1 cellular context compared by ENCODE assay signal in genomic region chr2:169827272-169828140, GRCh38.
TF ChIP-seq lines count a peak whose summit lies in the region.

TSS of gene UBR3 (plus strand) at chr2:169827454. CDS start at chr2:169827508, 54 bp downstream.

TF ChIP-seq in HepG2, 621 proteins besides CTCF, POLR2A, EP300 and RAD21 (continued from another document and continues in another):
- TF ChIP-seq DR1 (CRISPR knock-in tag; IDR thresholded peaks at IDR 0.05): no peak
- TF ChIP-seq NFE2L2 (IDR thresholded peaks at IDR 0.05; ENCODE audit: low read length): no peak
- no peak for TF ChIP-seq FOXP4 (CRISPR knock-in tag; IDR thresholded peaks at IDR 0.05)
- no peak for TF ChIP-seq CC2D1A (CRISPR knock-in tag; IDR thresholded peaks at IDR 0.05)
- no peak for TF ChIP-seq SYNCRIP (IDR thresholded peaks at IDR 0.05; ENCODE audit: insufficient read depth, low read depth, low read length)
- TF ChIP-seq ZNF44 (CRISPR knock-in tag; IDR thresholded peaks at IDR 0.05): no peak
- no peak for TF ChIP-seq ZNF703 (CRISPR knock-in tag; IDR thresholded peaks at IDR 0.05; ENCODE audit: borderline replicate concordance)
- TF ChIP-seq PHF21A (CRISPR knock-in tag; IDR thresholded peaks at IDR 0.05): no peak; the same call in none of the 2 replicates
- TF ChIP-seq NFKBIZ (CRISPR knock-in tag; IDR thresholded peaks at IDR 0.05): no peak
- TF ChIP-seq ARID4A (CRISPR knock-in tag; IDR thresholded peaks at IDR 0.05; ENCODE audit: borderline replicate concordance): peak; percentile 84
- TF ChIP-seq ATAD3A (CRISPR knock-in tag; IDR thresholded peaks at IDR 0.05): no peak
- no peak for TF ChIP-seq MLLT10 (CRISPR knock-in tag; IDR thresholded peaks at IDR 0.05)
- TF ChIP-seq DMAP1 (CRISPR knock-in tag; IDR thresholded peaks at IDR 0.05): peak; percentile 53; the same call in 1 of the 2 replicates
- TF ChIP-seq CSRNP1 (CRISPR knock-in tag; IDR thresholded peaks at IDR 0.05): peak; percentile 41; the same call in 1 of the 2 replicates
- no peak for TF ChIP-seq ZBTB26 (CRISPR knock-in tag; IDR thresholded peaks at IDR 0.05; ENCODE audit: borderline replicate concordance)
- TF ChIP-seq CCAR2 (optimal IDR thresholded peaks at IDR 0.05; ENCODE audit: low read depth, low read length): no peak
- TF ChIP-seq ZBTB7A (CRISPR knock-in tag; IDR thresholded peaks at IDR 0.05): no peak
- TF ChIP-seq CEBPB (IDR thresholded peaks at IDR 0.05; ENCODE audit: borderline replicate concordance, low read depth, low read length): no peak
- 0 out of 2 replicates have a peak, but pooled peaks have one; percentile 73 for TF ChIP-seq ZNF530 (CRISPR knock-in tag; IDR thresholded peaks at IDR 0.05; ENCODE audit: low read depth)
- TF ChIP-seq ADNP (CRISPR knock-in tag; IDR thresholded peaks at IDR 0.05): no peak
- TF ChIP-seq ZBTB38 (CRISPR knock-in tag; IDR thresholded peaks at IDR 0.05): peak; percentile 28; the same call in 1 of the 2 replicates
- no peak for TF ChIP-seq ZNF224 (CRISPR knock-in tag; IDR thresholded peaks at IDR 0.05)
- TF ChIP-seq KMT2B (CRISPR knock-in tag; IDR thresholded peaks at IDR 0.05): peak; percentile 63; the same call in 1 of the 2 replicates
- peak in 1 of 2 experiments; percentile 40; a peak in 2 of 4 replicates for TF ChIP-seq ATF4 (CRISPR knock-in tag; IDR thresholded peaks at IDR 0.05)
- TF ChIP-seq MTERF4 (CRISPR knock-in tag; IDR thresholded peaks at IDR 0.05): no peak
- TF ChIP-seq ZNF282 (IDR thresholded peaks at IDR 0.05; ENCODE audit: partially characterized antibody): no peak
- TF ChIP-seq ZFAT (CRISPR knock-in tag; conservative IDR thresholded peaks at IDR 0.05): peak; percentile 3; the same call in 1 of the 2 replicates
- TF ChIP-seq ZNF274 (CRISPR knock-in tag; IDR thresholded peaks at IDR 0.05): peak; percentile 63; the same call in 1 of the 2 replicates
- no peak for TF ChIP-seq THAP7 (CRISPR knock-in tag; IDR thresholded peaks at IDR 0.05)
- no peak for TF ChIP-seq MED8 (CRISPR knock-in tag; IDR thresholded peaks at IDR 0.05; ENCODE audit: insufficient replicate concordance)
- TF ChIP-seq ZNF878 (CRISPR knock-in tag; IDR thresholded peaks at IDR 0.05): no peak
- no peak for TF ChIP-seq ZZZ3 (CRISPR knock-in tag; IDR thresholded peaks at IDR 0.05; ENCODE audit: borderline replicate concordance)
- no peak for TF ChIP-seq ZNF33A (CRISPR knock-in tag; IDR thresholded peaks at IDR 0.05; ENCODE audit: borderline replicate concordance)
- TF ChIP-seq TSC22D2 (CRISPR knock-in tag; IDR thresholded peaks at IDR 0.05; ENCODE audit: borderline replicate concordance): no peak
- no peak for TF ChIP-seq SMAD1 (CRISPR knock-in tag; IDR thresholded peaks at IDR 0.05; ENCODE audit: borderline replicate concordance, low read depth)
- TF ChIP-seq ZNF343 (CRISPR knock-in tag; IDR thresholded peaks at IDR 0.05): no peak; the same call in 1 of the 2 replicates
- TF ChIP-seq U2AF1 (optimal IDR thresholded peaks at IDR 0.05; ENCODE audit: low read depth, low read length): no peak
- TF ChIP-seq SATB2 (CRISPR knock-in tag; IDR thresholded peaks at IDR 0.05): no peak; the same call in 1 of the 2 replicates
- no peak for TF ChIP-seq NFIB (CRISPR knock-in tag; IDR thresholded peaks at IDR 0.05; ENCODE audit: borderline replicate concordance)
- no peak; the same call in 1 of the 2 replicates for TF ChIP-seq ZNF230 (CRISPR knock-in tag; IDR thresholded peaks at IDR 0.05)
- TF ChIP-seq EHMT2 (IDR thresholded peaks at IDR 0.05; ENCODE audit: borderline replicate concordance, low read depth, low read length): no peak
- no peak for TF ChIP-seq FUBP1 (CRISPR knock-in tag; IDR thresholded peaks at IDR 0.05; ENCODE audit: borderline replicate concordance)
- no peak for TF ChIP-seq ZFP36L2 (CRISPR knock-in tag; IDR thresholded peaks at IDR 0.05)
- TF ChIP-seq TRIM24 (CRISPR knock-in tag; IDR thresholded peaks at IDR 0.05): no peak
- TF ChIP-seq ZNF768 (CRISPR knock-in tag; IDR thresholded peaks at IDR 0.05): peak; percentile 42; the same call in 1 of the 2 replicates
- TF ChIP-seq HOXA7 (CRISPR knock-in tag; IDR thresholded peaks at IDR 0.05): no peak
- TF ChIP-seq SUZ12 (IDR thresholded peaks at IDR 0.05; ENCODE audit: low read depth, low read length): no peak
- TF ChIP-seq TAF15 (IDR thresholded peaks at IDR 0.05; ENCODE audit: low read depth, low read length, poor library complexity, severe bottlenecking): no peak
- TF ChIP-seq ZNF883 (CRISPR knock-in tag; IDR thresholded peaks at IDR 0.05; ENCODE audit: not compliant biosample characterization): peak; percentile 80
- TF ChIP-seq ZNF672 (CRISPR knock-in tag; IDR thresholded peaks at IDR 0.05): peak; percentile 75; the same call in 1 of the 2 replicates
- no peak for TF ChIP-seq ZNF207 (IDR thresholded peaks at IDR 0.05; ENCODE audit: borderline replicate concordance)
- TF ChIP-seq ZNF644 (CRISPR knock-in tag; IDR thresholded peaks at IDR 0.05; ENCODE audit: low read depth): no peak
- TF ChIP-seq CENPX (CRISPR knock-in tag; IDR thresholded peaks at IDR 0.05): no peak
- peak; percentile 66; the same call in 1 of the 2 replicates for TF ChIP-seq ZKSCAN8 (CRISPR knock-in tag; IDR thresholded peaks at IDR 0.05; ENCODE audit: borderline replicate concordance)
- TF ChIP-seq GABPA (IDR thresholded peaks at IDR 0.05; ENCODE audit: low read depth, low read length): no peak
- TF ChIP-seq GABPA (CRISPR knock-in tag; IDR thresholded peaks at IDR 0.05; ENCODE audit: low read depth): no peak
- TF ChIP-seq KLF11 (CRISPR knock-in tag; IDR thresholded peaks at IDR 0.05): 0 out of 2 replicates have a peak, but pooled peaks have one; percentile 10
- no peak for TF ChIP-seq IRF1 (CRISPR knock-in tag; IDR thresholded peaks at IDR 0.05; ENCODE audit: low read depth)
